Comparison of ENCODE assay signal across 13 cellular contexts in the genomic region with DNA sequence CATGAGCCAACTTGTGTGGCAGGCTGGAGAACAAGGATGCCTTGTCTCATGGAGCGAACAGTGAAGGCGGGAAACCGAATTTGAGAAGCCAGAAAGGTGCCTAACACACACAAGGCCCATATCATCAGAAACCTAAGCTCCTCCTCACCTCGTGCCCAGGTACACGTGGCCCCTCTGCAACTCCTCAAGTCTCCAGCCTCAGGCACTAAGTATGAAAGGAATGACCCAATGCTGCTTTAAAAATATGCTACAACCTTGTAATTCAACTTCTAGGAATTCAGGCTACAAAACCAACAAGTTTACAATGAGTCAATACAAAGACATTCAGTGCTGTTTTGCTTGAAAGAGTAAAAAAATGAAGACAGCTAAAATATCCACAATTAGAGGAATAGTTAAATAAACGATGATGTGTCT.
DNase-seq lines count a peak whose midpoint lies in the region; ATAC-seq and TF ChIP-seq lines count a peak whose summit lies in the region.
"Had no signal": no experiment of that assay in that cellular context is flagged by ENCODE, and none has a peak within 500 bp of the region (broad histone marks: within the 10 kb centered on the region; RNA-seq: fewer than 3 reads in every experiment).

No MANE protein-coding gene starts in this region.

- no peak overlapping the region for H3K4me3 ChIP-seq in DND-41 (ENCODE audit: low read depth in 1 of 2, low read length in 2 of 2)
- H3K4me3 ChIP-seq in MG63, result no peak overlapping the region
- no peak overlapping the region for H3K4me3 ChIP-seq in endodermal cell (ENCODE audit: low read length)
- H3K4me3 ChIP-seq in neural progenitor cell, result no peak overlapping the region
- H3K4me3 ChIP-seq in Peyer's patch, result no peak overlapping the region
- H3K4me3 ChIP-seq: HAP-1, uterus had no signal

- no peak for TF ChIP-seq POLR2A in Peyer's patch (IDR thresholded peaks at IDR 0.05)

- H3K27ac ChIP-seq in DND-41 (ENCODE audit: low read length) (peak overlapping the region; percentile 45), endodermal cell (ENCODE audit: low read depth, low read length) (no peak overlapping the region), neural progenitor cell (no peak overlapping the region), Peyer's patch (no peak overlapping the region)
- H3K27ac ChIP-seq: uterus had no signal

- H3K79me2 ChIP-seq in DND-41 (ENCODE audit: insufficient read depth, low read length), result peaks cover 100% of the 10 kb centered on the region
- no peaks in the 10 kb centered on the region for H3K79me2 ChIP-seq in neural progenitor cell (ENCODE audit: low read depth)

- H3K27me3 ChIP-seq in DND-41 (ENCODE audit: insufficient read depth, low read length, poor library complexity) (no peaks in the 10 kb centered on the region), MG63 (no peaks in the 10 kb centered on the region), endodermal cell (ENCODE audit: control insufficient read depth, insufficient read depth, low read length, poor library complexity, severe bottlenecking) (no peaks in the 10 kb centered on the region), neural progenitor cell (no peaks in the 10 kb centered on the region), Peyer's patch (no peaks in the 10 kb centered on the region)
- H3K27me3 ChIP-seq: uterus had no signal

- H3K9me3 Mint-ChIP-seq in endodermal cell (no peaks in the 10 kb centered on the region), neural progenitor cell (no peaks in the 10 kb centered on the region)

- no peak for ATAC-seq in DND-41 (ENCODE audit: insufficient read depth, low read depth)

- H2AFZ ChIP-seq in DND-41 (ENCODE audit: low read depth, low read length) (no peak overlapping the region), neural progenitor cell (replicated peaks) (no peak overlapping the region)

- WGBS in endodermal cell (ENCODE audit: insufficient coverage in 1 of 2, insufficient read length in 1 of 2), 2 experiments, result 52 to 83% methylated on average over 3 to 6 of the region's 6 CpGs

- H3K4me1 Mint-ChIP-seq in endodermal cell, result peaks cover 6% of the 10 kb centered on the region
- no peaks in the 10 kb centered on the region for H3K4me1 Mint-ChIP-seq in neural progenitor cell

- H3K9ac ChIP-seq in DND-41 (ENCODE audit: low read depth, low read length), result no peak overlapping the region
- H3K9ac ChIP-seq in endodermal cell (ENCODE audit: extremely low read depth, low read length, poor library complexity, severe bottlenecking), result no peak overlapping the region
- H3K9ac ChIP-seq in neural progenitor cell, result no peak overlapping the region

- H3K9me3 ChIP-seq in DND-41 (ENCODE audit: insufficient read depth, low read length, severe bottlenecking) (no peaks in the 10 kb centered on the region), MG63 (no peaks in the 10 kb centered on the region), endodermal cell (ENCODE audit: control insufficient read depth, low read length) (no peaks in the 10 kb centered on the region), neural progenitor cell (ENCODE audit: low read depth) (no peaks in the 10 kb centered on the region), Peyer's patch (no peaks in the 10 kb centered on the region)
- H3K9me3 ChIP-seq: HAP-1, uterus had no signal

- H3K4me1 ChIP-seq in DND-41 (ENCODE audit: insufficient read depth, low read length) (peaks cover 71% of the 10 kb centered on the region), endodermal cell (ENCODE audit: control insufficient read depth, insufficient read depth, low read length) (no peaks in the 10 kb centered on the region), neural progenitor cell (no peaks in the 10 kb centered on the region), Peyer's patch (no peaks in the 10 kb centered on the region)
- H3K4me1 ChIP-seq: uterus had no signal

- H3K36me3 ChIP-seq in DND-41 (ENCODE audit: insufficient read depth, low read length), result peaks cover 85% of the 10 kb centered on the region
- H3K36me3 ChIP-seq in MG63, result peaks cover 17% of the 10 kb centered on the region
- H3K36me3 ChIP-seq in endodermal cell (ENCODE audit: control insufficient read depth, insufficient read depth, low read length), result peaks cover 9% of the 10 kb centered on the region
- no peaks in the 10 kb centered on the region for H3K36me3 ChIP-seq in neural progenitor cell
- no peaks in the 10 kb centered on the region for H3K36me3 ChIP-seq in Peyer's patch
- H3K36me3 ChIP-seq: HAP-1, uterus had no signal

- H3K27me3 Mint-ChIP-seq in endodermal cell (ENCODE audit: insufficient read depth) (no peaks in the 10 kb centered on the region), neural progenitor cell (ENCODE audit: insufficient read depth, low read depth) (peaks cover 6% of the 10 kb centered on the region)

- peaks cover 3% of the 10 kb centered on the region for H3K36me3 Mint-ChIP-seq in endodermal cell (ENCODE audit: low read depth)
- peaks cover 10% of the 10 kb centered on the region for H3K36me3 Mint-ChIP-seq in neural progenitor cell

- H3K4me3 Mint-ChIP-seq in endodermal cell (no peak overlapping the region), neural progenitor cell (no peak overlapping the region)

- TF ChIP-seq CTCF in DND-41 (IDR thresholded peaks at IDR 0.05; ENCODE audit: borderline replicate concordance, extremely low read depth, low read length, poor library complexity, severe bottlenecking) (no peak), endodermal cell (conservative IDR thresholded peaks at IDR 0.05) (no peak), neural progenitor cell (IDR thresholded peaks at IDR 0.05) (no peak), Peyer's patch (IDR thresholded peaks at IDR 0.05) (no peak)

- no peaks in the 10 kb centered on the region for H3F3A ChIP-seq in neural progenitor cell (ENCODE audit: low read depth)

- no peak for DNase-seq in DND-41
- DNase-seq in MG63, result peak; percentile 33
- peak; percentile 47 for DNase-seq in endodermal cell
- DNase-seq in neural progenitor cell (ENCODE audit: low spot score), result no peak
- no peak for DNase-seq in NCI-H187 treated with DMSO at 0.1 percent for 48 hours (lab: John Stamatoyannopoulos, UW)
- DNase-seq in Peyer's patch, result no peak
- no peak for DNase-seq in mesenteric fat pad (ENCODE audit: low spot score)
- no peak for DNase-seq in NCI-H1417 (lab: John Stamatoyannopoulos, UW)
- DNase-seq: activated CD4-positive, alpha-beta T cell treated with anti-CD3 and anti-CD28 coated beads, Interleukin-2, amount 50 U/mL, for 1 hour; central memory CD4-positive, alpha-beta T cell; NCI-H187; uterus had no signal

- H4K20me1 ChIP-seq in DND-41 (ENCODE audit: insufficient read depth, low read length) (peaks cover 24% of the 10 kb centered on the region; the same call in 1 of the 2 replicates), neural progenitor cell (ENCODE audit: low read depth) (no peaks in the 10 kb centered on the region)

- H3K27ac Mint-ChIP-seq in endodermal cell, result no peak overlapping the region
- H3K27ac Mint-ChIP-seq in neural progenitor cell, result peak overlapping the region; percentile 65

- no peak overlapping the region for H3K4me2 ChIP-seq in DND-41 (ENCODE audit: insufficient read depth, low read length)
- H3K4me2 ChIP-seq in neural progenitor cell, result no peak overlapping the region

Comparison
In these comparisons a context has a peak if more than half of its experiments do, and no peak if none do; other contexts are left out.
1. DNase-seq: peak in MG63 (single experiment) and endodermal cell (single experiment); none in DND-41 (single experiment), neural progenitor cell (single experiment), NCI-H187 treated with DMSO at 0.1 percent for 48 hours (single experiment), Peyer's patch (0 of 3), mesenteric fat pad (single experiment) and NCI-H1417 (0 of 3).